ENCODE assay signal across 1 cellular context in genomic region chr18:44700652-44701051, GRCh38.
TF ChIP-seq lines count a peak whose summit lies in the region.

No MANE protein-coding gene starts in this region.

TF ChIP-seq in HEK293, 187 proteins besides CTCF, POLR2A, EP300 and RAD21 (continued from another document):
- TF ChIP-seq PRDM4 (tag by site-specific recombination; IDR thresholded peaks at IDR 0.05), result no peak
- TF ChIP-seq ZNF146 (tag by site-specific recombination; IDR thresholded peaks at IDR 0.05), result no peak
- no peak for TF ChIP-seq ZNF501 (tag by site-specific recombination; IDR thresholded peaks at IDR 0.05)
- no peak for TF ChIP-seq ZNF148 (tag by site-specific recombination; IDR thresholded peaks at IDR 0.05; ENCODE audit: borderline replicate concordance)
- no peak for TF ChIP-seq ZNF514 (tag by site-specific recombination; IDR thresholded peaks at IDR 0.05)
- TF ChIP-seq ZIC2 (tag by site-specific recombination; IDR thresholded peaks at IDR 0.05), result no peak
- no peak for TF ChIP-seq ZNF404 (tag by site-specific recombination; IDR thresholded peaks at IDR 0.05)
- no peak for TF ChIP-seq TRIM28 (IDR thresholded peaks at IDR 0.05; ENCODE audit: borderline replicate concordance, low read length)
- no peak for TF ChIP-seq ZNF214 (tag by site-specific recombination; IDR thresholded peaks at IDR 0.05; ENCODE audit: borderline replicate concordance)
- TF ChIP-seq, protein P1, sequence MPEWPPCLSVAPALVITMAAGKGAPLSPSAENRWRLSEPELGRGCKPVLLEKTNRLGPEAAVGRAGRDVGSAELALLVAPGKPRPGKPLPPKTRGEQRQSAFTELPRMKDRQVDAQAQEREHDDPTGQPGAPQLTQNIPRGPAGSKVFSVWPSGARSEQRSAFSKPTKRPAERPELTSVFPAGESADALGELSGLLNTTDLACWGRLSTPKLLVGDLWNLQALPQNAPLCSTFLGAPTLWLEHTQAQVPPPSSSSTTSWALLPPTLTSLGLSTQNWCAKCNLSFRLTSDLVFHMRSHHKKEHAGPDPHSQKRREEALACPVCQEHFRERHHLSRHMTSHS (tag by site-specific recombination; IDR thresholded peaks at IDR 0.05), result no peak
- TF ChIP-seq ZNF16 (tag by site-specific recombination; IDR thresholded peaks at IDR 0.05; ENCODE audit: low read depth), result no peak
- TF ChIP-seq ZBTB20 (tag by site-specific recombination; IDR thresholded peaks at IDR 0.05), result no peak
- TF ChIP-seq ZNF658 (tag by site-specific recombination; IDR thresholded peaks at IDR 0.05), result no peak
- TF ChIP-seq, protein P2, sequence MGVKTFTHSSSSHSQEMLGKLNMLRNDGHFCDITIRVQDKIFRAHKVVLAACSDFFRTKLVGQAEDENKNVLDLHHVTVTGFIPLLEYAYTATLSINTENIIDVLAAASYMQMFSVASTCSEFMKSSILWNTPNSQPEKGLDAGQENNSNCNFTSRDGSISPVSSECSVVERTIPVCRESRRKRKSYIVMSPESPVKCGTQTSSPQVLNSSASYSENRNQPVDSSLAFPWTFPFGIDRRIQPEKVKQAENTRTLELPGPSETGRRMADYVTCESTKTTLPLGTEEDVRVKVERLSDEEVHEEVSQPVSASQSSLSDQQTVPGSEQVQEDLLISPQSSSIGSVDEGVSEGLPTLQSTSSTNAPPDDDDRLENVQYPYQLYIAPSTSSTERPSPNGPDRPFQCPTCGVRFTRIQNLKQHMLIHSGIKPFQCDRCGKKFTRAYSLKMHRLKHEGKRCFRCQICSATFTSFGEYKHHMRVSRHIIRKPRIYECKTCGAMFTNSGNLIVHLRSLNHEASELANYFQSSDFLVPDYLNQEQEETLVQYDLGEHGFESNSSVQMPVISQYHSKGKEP (tag by site-specific recombination; IDR thresholded peaks at IDR 0.05), result no peak
- no peak for TF ChIP-seq ZNF654 (tag by site-specific recombination; IDR thresholded peaks at IDR 0.05; ENCODE audit: low read depth)
- TF ChIP-seq GFI1B (tag by site-specific recombination; IDR thresholded peaks at IDR 0.05), result no peak
- peak; percentile 55 for TF ChIP-seq ZNF843 (tag by site-specific recombination; IDR thresholded peaks at IDR 0.05)
- TF ChIP-seq ZFHX2 (tag by site-specific recombination; conservative IDR thresholded peaks at IDR 0.05), result no peak
